In genomic region chr10:71842856-71843530, GRCh38 we compare ENCODE assay signal across 1 cellular context.
TF ChIP-seq lines count a peak whose summit lies in the region.

No MANE protein-coding gene starts in this region.

TF ChIP-seq in HEK293, 187 proteins besides CTCF, POLR2A, EP300 and RAD21 (continued from another document):
- TF ChIP-seq, protein P1, sequence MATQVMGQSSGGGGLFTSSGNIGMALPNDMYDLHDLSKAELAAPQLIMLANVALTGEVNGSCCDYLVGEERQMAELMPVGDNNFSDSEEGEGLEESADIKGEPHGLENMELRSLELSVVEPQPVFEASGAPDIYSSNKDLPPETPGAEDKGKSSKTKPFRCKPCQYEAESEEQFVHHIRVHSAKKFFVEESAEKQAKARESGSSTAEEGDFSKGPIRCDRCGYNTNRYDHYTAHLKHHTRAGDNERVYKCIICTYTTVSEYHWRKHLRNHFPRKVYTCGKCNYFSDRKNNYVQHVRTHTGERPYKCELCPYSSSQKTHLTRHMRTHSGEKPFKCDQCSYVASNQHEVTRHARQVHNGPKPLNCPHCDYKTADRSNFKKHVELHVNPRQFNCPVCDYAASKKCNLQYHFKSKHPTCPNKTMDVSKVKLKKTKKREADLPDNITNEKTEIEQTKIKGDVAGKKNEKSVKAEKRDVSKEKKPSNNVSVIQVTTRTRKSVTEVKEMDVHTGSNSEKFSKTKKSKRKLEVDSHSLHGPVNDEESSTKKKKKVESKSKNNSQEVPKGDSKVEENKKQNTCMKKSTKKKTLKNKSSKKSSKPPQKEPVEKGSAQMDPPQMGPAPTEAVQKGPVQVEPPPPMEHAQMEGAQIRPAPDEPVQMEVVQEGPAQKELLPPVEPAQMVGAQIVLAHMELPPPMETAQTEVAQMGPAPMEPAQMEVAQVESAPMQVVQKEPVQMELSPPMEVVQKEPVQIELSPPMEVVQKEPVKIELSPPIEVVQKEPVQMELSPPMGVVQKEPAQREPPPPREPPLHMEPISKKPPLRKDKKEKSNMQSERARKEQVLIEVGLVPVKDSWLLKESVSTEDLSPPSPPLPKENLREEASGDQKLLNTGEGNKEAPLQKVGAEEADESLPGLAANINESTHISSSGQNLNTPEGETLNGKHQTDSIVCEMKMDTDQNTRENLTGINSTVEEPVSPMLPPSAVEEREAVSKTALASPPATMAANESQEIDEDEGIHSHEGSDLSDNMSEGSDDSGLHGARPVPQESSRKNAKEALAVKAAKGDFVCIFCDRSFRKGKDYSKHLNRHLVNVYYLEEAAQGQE (tag by site-specific recombination; IDR thresholded peaks at IDR 0.05): peak; percentile 39; the same call in 1 of the 2 replicates
- TF ChIP-seq, protein P2, sequence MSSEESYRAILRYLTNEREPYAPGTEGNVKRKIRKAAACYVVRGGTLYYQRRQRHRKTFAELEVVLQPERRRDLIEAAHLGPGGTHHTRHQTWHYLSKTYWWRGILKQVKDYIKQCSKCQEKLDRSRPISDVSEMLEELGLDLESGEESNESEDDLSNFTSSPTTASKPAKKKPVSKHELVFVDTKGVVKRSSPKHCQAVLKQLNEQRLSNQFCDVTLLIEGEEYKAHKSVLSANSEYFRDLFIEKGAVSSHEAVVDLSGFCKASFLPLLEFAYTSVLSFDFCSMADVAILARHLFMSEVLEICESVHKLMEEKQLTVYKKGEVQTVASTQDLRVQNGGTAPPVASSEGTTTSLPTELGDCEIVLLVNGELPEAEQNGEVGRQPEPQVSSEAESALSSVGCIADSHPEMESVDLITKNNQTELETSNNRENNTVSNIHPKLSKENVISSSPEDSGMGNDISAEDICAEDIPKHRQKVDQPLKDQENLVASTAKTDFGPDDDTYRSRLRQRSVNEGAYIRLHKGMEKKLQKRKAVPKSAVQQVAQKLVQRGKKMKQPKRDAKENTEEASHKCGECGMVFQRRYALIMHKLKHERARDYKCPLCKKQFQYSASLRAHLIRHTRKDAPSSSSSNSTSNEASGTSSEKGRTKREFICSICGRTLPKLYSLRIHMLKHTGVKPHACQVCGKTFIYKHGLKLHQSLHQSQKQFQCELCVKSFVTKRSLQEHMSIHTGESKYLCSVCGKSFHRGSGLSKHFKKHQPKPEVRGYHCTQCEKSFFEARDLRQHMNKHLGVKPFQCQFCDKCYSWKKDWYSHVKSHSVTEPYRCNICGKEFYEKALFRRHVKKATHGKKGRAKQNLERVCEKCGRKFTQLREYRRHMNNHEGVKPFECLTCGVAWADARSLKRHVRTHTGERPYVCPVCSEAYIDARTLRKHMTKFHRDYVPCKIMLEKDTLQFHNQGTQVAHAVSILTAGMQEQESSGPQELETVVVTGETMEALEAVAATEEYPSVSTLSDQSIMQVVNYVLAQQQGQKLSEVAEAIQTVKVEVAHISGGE (tag by site-specific recombination; conservative IDR thresholded peaks at IDR 0.05; ENCODE audit: low read depth): no peak
